18 cellular contexts compared by ENCODE assay signal in genomic region chr17:37465058-37465616, GRCh38. TPM values are rescaled to one million over a fixed set of nuclear protein-coding genes. Genes with fewer than 3 reads are reported as not detected.
A peak's percentile ranks its signal among the peaks of the same experiment; 100 is the strongest.
DNase-seq lines count a peak whose midpoint lies in the region; ATAC-seq and TF ChIP-seq lines count a peak whose summit lies in the region.
"Had no signal": no experiment of that assay in that cellular context is flagged by ENCODE, and none has a peak within 500 bp of the region (broad histone marks: within the 10 kb centered on the region; RNA-seq: fewer than 3 reads in every experiment).

No MANE protein-coding gene starts in this region.

- whole genome bisulfite sequencing in GM23248 (ENCODE audit: low coverage in 1 of 2, low lambda C conversion rate in 2 of 2, missing lambda C conversion rate in 2 of 2), 2 experiments = 97 to 98% methylated on average over 7 of the region's 7 CpGs
- WGBS in aorta, 2 donors = 95 to 96% methylated on average over 7 of the region's 7 CpGs

- in situ Hi-C loops in GM23248 (cut with MboI) = no loop called here

- H3K79me2 ChIP-seq in GM23248 (ENCODE audit: insufficient read depth) (no peaks in the 10 kb centered on the region), osteoblast (ENCODE audit: insufficient read depth, low read length) (no peaks in the 10 kb centered on the region)
- H3K79me2 ChIP-seq: hepatocyte had no signal

- intact Hi-C loops in aorta (cut with DNase I) = no loop called here

- peak; percentile 78 for ATAC-seq in esophagus mucosa
- ATAC-seq in HG02759 (IDR thresholded peaks at IDR 0.05; ENCODE audit: unreplicated experiment) = no peak
- no peak for ATAC-seq in GM18909 (IDR thresholded peaks at IDR 0.05; ENCODE audit: poor library complexity, unreplicated experiment)
- ATAC-seq in aorta (ENCODE audit: low FRiP score) = no peak

- H4K20me1 ChIP-seq in GM23248 (ENCODE audit: insufficient read depth) (no peaks in the 10 kb centered on the region), osteoblast (ENCODE audit: insufficient read depth, low read length) (no peaks in the 10 kb centered on the region)

- TF ChIP-seq CTCF in RWPE1 (conservative IDR thresholded peaks at IDR 0.05; ENCODE audit: low read depth) (no peak), osteoblast (IDR thresholded peaks at IDR 0.05; ENCODE audit: extremely low read depth, low read depth, low read length) (no peak)

- POLR2A ChIA-PET in RWPE1 (lab: Yijun Ruan, JAX; ENCODE audit: low non-redundant PET) = no interaction called here

- CTCF ChIA-PET in RWPE1 (lab: Yijun Ruan, JAX) = no interaction called here

- H3K27ac ChIP-seq in GM23248 (peak overlapping the region; percentile 22), RWPE1 (peak overlapping the region; percentile 33; the same call in 1 of the 2 replicates), osteoblast (ENCODE audit: low read depth, low read length) (peak overlapping the region; percentile 76), aorta (ENCODE audit: low read depth in 1 of 2, low read length in 2 of 2) (no peak overlapping the region)
- H3K27ac ChIP-seq: C4-2B, hepatocyte, KMS-11 had no signal

- H2AFZ ChIP-seq in GM23248 (no peak overlapping the region), osteoblast (ENCODE audit: low read length) (no peak overlapping the region)
- H2AFZ ChIP-seq: hepatocyte had no signal

- H3K27me3 ChIP-seq in GM23248 (replicated peaks; ENCODE audit: insufficient read depth) = no peaks in the 10 kb centered on the region
- no peaks in the 10 kb centered on the region for H3K27me3 ChIP-seq in osteoblast (ENCODE audit: insufficient read depth, low read length)
- H3K27me3 ChIP-seq in aorta (ENCODE audit: control insufficient read depth in 1 of 2, insufficient read depth in 2 of 2, low read length in 1 of 2) = no peaks in the 10 kb centered on the region
- H3K27me3 ChIP-seq: hepatocyte had no signal

- H3K4me1 ChIP-seq in GM23248 (ENCODE audit: insufficient read depth) (no peaks in the 10 kb centered on the region), osteoblast (ENCODE audit: insufficient read depth, low read length) (peaks cover 9% of the 10 kb centered on the region), aorta (ENCODE audit: control insufficient read depth in 1 of 2, insufficient read depth in 2 of 2, low read length in 2 of 2) (no peaks in the 10 kb centered on the region)

- H3K9me3 ChIP-seq in GM23248 (ENCODE audit: low read depth) = no peaks in the 10 kb centered on the region
- no peaks in the 10 kb centered on the region for H3K9me3 ChIP-seq in osteoblast (ENCODE audit: low read depth, low read length)
- H3K9me3 ChIP-seq in aorta (ENCODE audit: control insufficient read depth, low read length) = no peaks in the 10 kb centered on the region

- H3K36me3 ChIP-seq in GM23248 (ENCODE audit: low read depth) (peaks cover 44% of the 10 kb centered on the region), osteoblast (ENCODE audit: insufficient read depth, low read length) (peaks cover 31% of the 10 kb centered on the region), aorta (ENCODE audit: control insufficient read depth in 1 of 2, insufficient read depth in 2 of 2, low read length in 1 of 2) (no peaks in the 10 kb centered on the region)

- DNase-seq in GM23248 (peak; percentile 60), RWPE1 (ENCODE audit: low spot score) (peak; percentile 57), osteoblast (ENCODE audit: insufficient read length, low spot score, missing footprints) (peak; percentile 57), aorta (no peak)
- DNase-seq in activated CD4-positive, CD25-positive, alpha-beta regulatory T cell treated with anti-CD3 and anti-CD28 coated beads, Interleukin-2, amount 50 U/mL, for 72 hours = no peak
- DNase-seq: activated B cell treated with CpG ODN at 0.5 μM for 24 hours; activated naive CD4-positive, alpha-beta T cell treated with anti-CD3 and anti-CD28 coated beads, Interleukin-2, amount 50 U/mL, for 16 hours; DMS79; NCI-H1436; NCI-H446; stimulated activated CD4-positive, alpha-beta T cell treated with anti-CD3 and anti-CD28 coated beads, Interleukin-12 subunit alpha, Interleukin-12 subunit beta, amount 100 ng/mL, for 4 hours; T-helper 1 cell had no signal

- H3F3A ChIP-seq in GM23248 (ENCODE audit: insufficient read depth) = no peaks in the 10 kb centered on the region; the same call in 1 of the 2 replicates

- H3K9me2 ChIP-seq in GM23248 (ENCODE audit: insufficient read depth) = no peaks in the 10 kb centered on the region

- H3K4me3 ChIP-seq in GM23248 (no peak overlapping the region), osteoblast (ENCODE audit: insufficient read depth, low read length) (no peak overlapping the region), aorta (ENCODE audit: low read length in 2 of 2) (no peak overlapping the region)
- H3K4me3 ChIP-seq: hepatocyte had no signal

- H3K4me2 ChIP-seq in GM23248 (ENCODE audit: unreplicated experiment) (no peak overlapping the region), osteoblast (ENCODE audit: insufficient read depth, low read length) (no peak overlapping the region)
- H3K4me2 ChIP-seq: hepatocyte, KMS-11 had no signal

- H3K9ac ChIP-seq in GM23248 = no peak overlapping the region
- H3K9ac ChIP-seq: KMS-11 had no signal

RNA-seq across cellular contexts. Expression of gene DUSP14, which starts 24.6 kb away (rescaled TPM):
- 154 and 161 TPM in 2 replicates for total RNA-seq in GM23248 (2014; rRNA removed; shearing (Covaris generic))
- polyA plus RNA-seq in GM23248 (2016; fragmentation: Nextera tagmentation; extraction: Ambion mirVana) (153 and 157 TPM in 2 replicates), aorta (1 to 10 TPM; 3.8 to 6.4 TPM)
- total RNA-seq in esophagus mucosa (14.2 TPM), osteoblast (79.3 and 97.7 TPM in 2 replicates), aorta (1 to 10 TPM; 9.2 to 9.7 TPM)

RNA-seq across cellular contexts. Expression of gene TADA2A, which starts 58.5 kb away (rescaled TPM):
- total RNA-seq in GM23248 (2014; rRNA removed; shearing (Covaris generic)) = 16.9 and 18.3 TPM in 2 replicates
- polyA plus RNA-seq in GM23248 (2016; fragmentation: Nextera tagmentation; extraction: Ambion mirVana) = 15.1 and 16.7 TPM in 2 replicates
- total RNA-seq in esophagus mucosa = 8.2 TPM
- total RNA-seq in osteoblast = 18.6 and 21.4 TPM in 2 replicates
- total RNA-seq in aorta = 10 to 100 TPM; 23.4 to 25.6 TPM
- 10 to 100 TPM; 12.9 to 13.9 TPM for polyA plus RNA-seq in aorta

RNA-seq across cellular contexts. Expression of gene ACACA, which starts 58.5 kb away (rescaled TPM):
- 21.9 and 38.3 TPM in 2 replicates for total RNA-seq in GM23248 (2014; rRNA removed; shearing (Covaris generic))
- polyA plus RNA-seq in GM23248 (2016; fragmentation: Nextera tagmentation; extraction: Ambion mirVana) (10.2 and 10.3 TPM in 2 replicates), aorta (10 to 100 TPM in 1 of 2 donors, 1 to 10 TPM in 1; 6.1 to 15.9 TPM)
- total RNA-seq in esophagus mucosa (119 TPM), osteoblast (78.9 and 86.6 TPM in 2 replicates), aorta (10 to 100 TPM; 31.6 to 49.9 TPM)

Comparison
In these comparisons a context has a peak if more than half of its experiments do, and no peak if none do; other contexts are left out.
1. DNase-seq: peak in GM23248 (single experiment), RWPE1 (single experiment) and osteoblast (single experiment); none in activated CD4-positive, CD25-positive, alpha-beta regulatory T cell treated with anti-CD3 and anti-CD28 coated beads, Interleukin-2, amount 50 U/mL, for 72 hours (single experiment) and aorta (0 of 2).
2. H3K27ac ChIP-seq: peak in GM23248 (single experiment), RWPE1 (single experiment) and osteoblast (single experiment); none in aorta (0 of 2).